Comparison of ENCODE assay signal across 23 cellular contexts in genomic region chr2:15034246-15034645, GRCh38.
DNase-seq lines count a peak whose midpoint lies in the region; ATAC-seq, FAIRE-seq and TF ChIP-seq lines count a peak whose summit lies in the region.
"Had no signal": no experiment of that assay in that cellular context is flagged by ENCODE, and none has a peak within 500 bp of the region (broad histone marks: within the 10 kb centered on the region; RNA-seq: fewer than 3 reads in every experiment).

No MANE protein-coding gene starts in this region.

- H3K36me3 Mint-ChIP-seq in activated CD4-positive, alpha-beta memory T cell treated with anti-CD3 and anti-CD28 coated beads for 36 hours: no peaks in the 10 kb centered on the region
- H3K36me3 Mint-ChIP-seq: CD8-positive, alpha-beta T cell had no signal

- no peaks in the 10 kb centered on the region for H3K79me1 ChIP-seq in neuronal stem cell (ENCODE audit: low read depth, low read length)

- H4K8ac ChIP-seq in neuronal stem cell (ENCODE audit: low read depth, low read length): no peak overlapping the region

- no peak for FAIRE-seq in HepG2 (lab: Jason Lieb, UNC)
- FAIRE-seq: A204.1, D721Med, G401.6, GM12891, GM18507 had no signal

- H3K36me3 ChIP-seq in HepG2 (replicated peaks in 1 of 2; ENCODE audit: control insufficient read depth in 1 of 2, insufficient read depth in 2 of 2, low read length in 2 of 2) (no peaks in the 10 kb centered on the region), right lobe of liver (no peaks in the 10 kb centered on the region), PC-3 (ENCODE audit: low read depth, low read length) (no peaks in the 10 kb centered on the region), neuronal stem cell (replicated peaks in 1 of 2; ENCODE audit: control insufficient read depth in 2 of 2, insufficient read depth in 2 of 2, low read length in 2 of 2) (no peaks in the 10 kb centered on the region), stomach (no peaks in the 10 kb centered on the region)
- H3K36me3 ChIP-seq: BLaER1 treated with 17β-estradiol and CSF1 and Interleukin-3, amounts not matched to agents 10 nM and 100 nM had no signal

- no peak overlapping the region for H3K9ac ChIP-seq in HepG2 (ENCODE audit: insufficient read depth, low read depth, low read length)
- no peak overlapping the region for H3K9ac ChIP-seq in PC-3 (ENCODE audit: low read length)
- no peak overlapping the region for H3K9ac ChIP-seq in neuronal stem cell (ENCODE audit: low read depth, low read length, poor library complexity)
- H3K9ac ChIP-seq: BLaER1 treated with 17β-estradiol and CSF1 and Interleukin-3, amounts not matched to agents 10 nM and 100 nM had no signal

- H3K4me1 ChIP-seq in HepG2 (ENCODE audit: insufficient read depth, low read length) (no peaks in the 10 kb centered on the region), right lobe of liver (no peaks in the 10 kb centered on the region), PC-3 (ENCODE audit: insufficient read depth, low read length) (peaks cover 18% of the 10 kb centered on the region), neuronal stem cell (ENCODE audit: control insufficient read depth in 2 of 2, insufficient read depth in 1 of 2, low read depth in 1 of 2, low read length in 2 of 2) (peaks cover 0 to 4% of the 10 kb centered on the region in 2 donors), stomach (no peaks in the 10 kb centered on the region)
- H3K4me1 ChIP-seq: Caco-2 had no signal

- no peak for TF ChIP-seq RAD21 in HepG2 (CRISPR knock-in tag; IDR thresholded peaks at IDR 0.05)

- CTCF ChIA-PET in HepG2 (lab: Yijun Ruan, JAX; ENCODE audit: low intra/inter-chr PET ratio, low total read pairs): no interaction called here
- CTCF ChIA-PET in PC-3 (lab: Charles Lee): no interaction called here
- CTCF ChIA-PET in activated CD4-positive, alpha-beta memory T cell treated with anti-CD3 and anti-CD28 coated beads for 36 hours (lab: Charles Lee): interaction anchor here (0.7 kb wide), 1 partner anchor 26 kb away, joined by 4 read pairs; no protein-coding TSS in a partner anchor

- in situ Hi-C loops in HepG2 (cut with HindIII; ENCODE audit: extremely low pct_ligation_motif_present, low pct_unique_long_range_greater_than_20kb): no loop called here

- H3K79me2 ChIP-seq in HepG2 (ENCODE audit: insufficient read depth, low read length): no peaks in the 10 kb centered on the region
- H3K79me2 ChIP-seq in PC-3 (ENCODE audit: low read length): no peaks in the 10 kb centered on the region

- TF ChIP-seq CTCF in HepG2 (CRISPR knock-in tag; IDR thresholded peaks at IDR 0.05) (no peak), right lobe of liver (IDR thresholded peaks at IDR 0.05) (no peak), PC-3 (conservative IDR thresholded peaks at IDR 0.05; ENCODE audit: low read depth, low read length) (no peak), stomach (IDR thresholded peaks at IDR 0.05) (no peak)

- no peak overlapping the region for H2BK15ac ChIP-seq in neuronal stem cell (ENCODE audit: low read length)

- no peak overlapping the region for H2AFZ ChIP-seq in HepG2 (ENCODE audit: low read length)
- no peak overlapping the region for H2AFZ ChIP-seq in PC-3 (ENCODE audit: low read length)
- peak overlapping the region; percentile 37 for H2AFZ ChIP-seq in neuronal stem cell (ENCODE audit: low read length)

- H4K20me1 ChIP-seq in HepG2 (ENCODE audit: insufficient read depth, low read length) (no peaks in the 10 kb centered on the region), PC-3 (ENCODE audit: low read length) (no peaks in the 10 kb centered on the region)
- H4K20me1 ChIP-seq: BLaER1 treated with 17β-estradiol and CSF1 and Interleukin-3, amounts not matched to agents 10 nM and 100 nM had no signal

- H3K4me3 ChIP-seq in HepG2 (replicated peaks in 1 of 3; ENCODE audit: insufficient read depth in 1 of 3, low read depth in 2 of 3, low read length in 3 of 3): no peak overlapping the region
- H3K4me3 ChIP-seq in right lobe of liver: no peak overlapping the region
- H3K4me3 ChIP-seq in PC-3 (ENCODE audit: low read length): no peak overlapping the region
- H3K4me3 ChIP-seq in neuronal stem cell (ENCODE audit: low read length in 2 of 2): no peak overlapping the region
- no peak overlapping the region for H3K4me3 ChIP-seq in stomach
- H3K4me3 ChIP-seq: BLaER1 treated with 17β-estradiol and CSF1 and Interleukin-3, amounts not matched to agents 10 nM and 100 nM had no signal

- H4K91ac ChIP-seq in neuronal stem cell (ENCODE audit: low read depth, low read length, poor library complexity): no peak overlapping the region

- BruUV-seq in HepG2 (replicated peaks; lab: Mats Ljungman, UMichigan) (no TSS peak), PC-3 (replicated peaks; lab: Mats Ljungman, UMichigan) (no TSS peak)

- H3K27ac ChIP-seq in HepG2 (ENCODE audit: extremely low read length, insufficient read depth, low read length) (no peak overlapping the region), right lobe of liver (no peak overlapping the region), PC-3 (ENCODE audit: low read length) (peak overlapping the region; percentile 43; the same call in 1 of the 2 replicates), neuronal stem cell (replicated peaks; ENCODE audit: low read length) (no peak overlapping the region), stomach (no peak overlapping the region)
- H3K27ac ChIP-seq: BLaER1 treated with 17β-estradiol and CSF1 and Interleukin-3, amounts not matched to agents 10 nM and 100 nM; C4-2B had no signal

- no peak overlapping the region for H3K27ac Mint-ChIP-seq in activated CD4-positive, alpha-beta memory T cell treated with anti-CD3 and anti-CD28 coated beads for 36 hours
- H3K27ac Mint-ChIP-seq: B cell; CD4-positive, alpha-beta T cell; CD8-positive, alpha-beta T cell had no signal

- intact Hi-C loops in HepG2 (cut with micrococcal nuclease; ENCODE audit: unreplicated experiment): no loop called here
- intact Hi-C loops in right lobe of liver (cut with DNase I): no loop called here
- intact Hi-C loops in PC-3 (cut with micrococcal nuclease): loop anchor here (10.0 kb wide), 1 partner anchor 111 kb away; no protein-coding TSS in a partner anchor
- intact Hi-C loops in activated CD4-positive, alpha-beta memory T cell treated with anti-CD3 and anti-CD28 coated beads for 36 hours (cut with micrococcal nuclease): no loop called here
- intact Hi-C loops in stomach (cut with DNase I; ENCODE audit: low total_unique reads): no loop called here

- 0 out of 5 replicates have a peak, but pooled peaks cover 0 to 3% of the 10 kb centered on the region in 2 experiments for H3K27me3 ChIP-seq in HepG2 (ENCODE audit: control insufficient read depth in 1 of 2, insufficient read depth in 2 of 2, low read length in 2 of 2)
- no peaks in the 10 kb centered on the region for H3K27me3 ChIP-seq in right lobe of liver
- no peaks in the 10 kb centered on the region for H3K27me3 ChIP-seq in PC-3 (ENCODE audit: low read length)
- H3K27me3 ChIP-seq in neuronal stem cell (ENCODE audit: control insufficient read depth in 3 of 3, insufficient read depth in 3 of 3, low read depth in 1 of 3, low read length in 3 of 3): no peaks in the 10 kb centered on the region
- H3K27me3 ChIP-seq in stomach: no peaks in the 10 kb centered on the region
- H3K27me3 ChIP-seq: BLaER1 treated with 17β-estradiol and CSF1 and Interleukin-3, amounts not matched to agents 10 nM and 100 nM had no signal

- H3K18ac ChIP-seq in neuronal stem cell (ENCODE audit: low read length): no peak overlapping the region

- H3K4me3 Mint-ChIP-seq in activated CD4-positive, alpha-beta memory T cell treated with anti-CD3 and anti-CD28 coated beads for 36 hours: no peak overlapping the region
- H3K4me3 Mint-ChIP-seq: B cell; CD4-positive, alpha-beta T cell; CD8-positive, alpha-beta T cell had no signal

- no peaks in the 10 kb centered on the region for H3K9me2 ChIP-seq in PC-3 (replicated peaks; ENCODE audit: low read length)

- no peak overlapping the region for H3K4ac ChIP-seq in neuronal stem cell (ENCODE audit: low read length)

- H2BK120ac ChIP-seq in neuronal stem cell (ENCODE audit: low read depth, low read length): no peak overlapping the region

- no peak for ATAC-seq in HepG2
- ATAC-seq in right lobe of liver: no peak
- no peak for ATAC-seq in PC-3
- no peak for ATAC-seq in HG02840 (IDR thresholded peaks at IDR 0.05; ENCODE audit: low FRiP score, unreplicated experiment)
- ATAC-seq: CD8-positive, alpha-beta T cell had no signal

- POLR2A ChIA-PET in HepG2 (lab: Yijun Ruan, JAX) (no interaction called here), PC-3 (lab: Charles Lee; ENCODE audit: unreplicated experiment) (no interaction called here)
- POLR2A ChIA-PET in activated CD4-positive, alpha-beta memory T cell treated with anti-CD3 and anti-CD28 coated beads for 36 hours (lab: Charles Lee): no interaction called here

- H2BK5ac ChIP-seq in neuronal stem cell (ENCODE audit: low read length): no peak overlapping the region

- H3F3A ChIP-seq in PC-3 (ENCODE audit: low read length, unreplicated experiment): no peaks in the 10 kb centered on the region

- H3K9me3 ChIP-seq in HepG2 (ENCODE audit: low read length) (no peaks in the 10 kb centered on the region), right lobe of liver (no peaks in the 10 kb centered on the region), PC-3 (ENCODE audit: low read length) (no peaks in the 10 kb centered on the region), neuronal stem cell (replicated peaks in 1 of 2; ENCODE audit: control insufficient read depth in 2 of 2, insufficient read depth in 1 of 2, low read depth in 1 of 2, low read length in 2 of 2) (peaks cover 0 to 2% of the 10 kb centered on the region in 2 donors), stomach (no peaks in the 10 kb centered on the region)
- H3K9me3 ChIP-seq: BLaER1 treated with 17β-estradiol and CSF1 and Interleukin-3, amounts not matched to agents 10 nM and 100 nM; Caco-2 had no signal

- DNase-seq in HepG2 (ENCODE audit: low spot score) (no peak), right lobe of liver (no peak), PC-3 (no peak), neuronal stem cell (ENCODE audit: low spot score) (no peak), stomach (no peak)
- no peak for DNase-seq in activated CD4-positive, alpha-beta memory T cell treated with anti-CD3 and anti-CD28 coated beads for 36 hours
- DNase-seq: 8988T; AML-193; Caco-2; Calu3; CD4-positive, alpha-beta T cell; CD8-positive, alpha-beta T cell; DMS79 treated with DMSO at 0.1 percent for 48 hours; GF-D8 had no signal

- H3K4me1 Mint-ChIP-seq in activated CD4-positive, alpha-beta memory T cell treated with anti-CD3 and anti-CD28 coated beads for 36 hours (ENCODE audit: low read depth): peaks cover 4% of the 10 kb centered on the region
- H3K4me1 Mint-ChIP-seq: B cell had no signal

- no peak for TF ChIP-seq EP300 in HepG2 (IDR thresholded peaks at IDR 0.05; ENCODE audit: low read depth in 2 of 2, low read length in 2 of 2)
- no peak for TF ChIP-seq EP300 in HepG2 (CRISPR knock-in tag; IDR thresholded peaks at IDR 0.05; ENCODE audit: borderline replicate concordance)
- TF ChIP-seq EP300 in stomach (IDR thresholded peaks at IDR 0.05): no peak

- H3K27me3 Mint-ChIP-seq in activated CD4-positive, alpha-beta memory T cell treated with anti-CD3 and anti-CD28 coated beads for 36 hours: peaks cover 13% of the 10 kb centered on the region

- no peaks in the 10 kb centered on the region for H3K9me3 Mint-ChIP-seq in activated CD4-positive, alpha-beta memory T cell treated with anti-CD3 and anti-CD28 coated beads for 36 hours
- H3K9me3 Mint-ChIP-seq: CD4-positive, alpha-beta T cell; CD8-positive, alpha-beta T cell had no signal

- TF ChIP-seq POLR2A in HepG2 (IDR thresholded peaks at IDR 0.05; ENCODE audit: insufficient read depth in 1 of 2, low read depth in 2 of 2, low read length in 2 of 2) (no peak), right lobe of liver (IDR thresholded peaks at IDR 0.05) (no peak), stomach (IDR thresholded peaks at IDR 0.05) (no peak)

- H2BK12ac ChIP-seq in neuronal stem cell (ENCODE audit: low read length): no peak overlapping the region

- H3K4me2 ChIP-seq in HepG2 (ENCODE audit: low read depth, low read length) (no peak overlapping the region), PC-3 (ENCODE audit: low read length) (no peak overlapping the region), neuronal stem cell (ENCODE audit: insufficient read depth, low read length, poor library complexity, severe bottlenecking) (no peak overlapping the region)
- H3K4me2 ChIP-seq: BLaER1 treated with 17β-estradiol and CSF1 and Interleukin-3, amounts not matched to agents 10 nM and 100 nM had no signal

- no peak overlapping the region for H3K14ac ChIP-seq in neuronal stem cell (ENCODE audit: low read length)

- 4% methylated on average over 2 of the region's 2 CpGs for WGBS in HepG2 (ENCODE audit: low lambda C conversion rate)
- WGBS in right lobe of liver (ENCODE audit: insufficient coverage, low coverage, low lambda C conversion rate, missing lambda C conversion rate): 50% methylated on average over 1 of the region's 2 CpGs
- WGBS in neuronal stem cell (ENCODE audit: extremely low coverage in 2 of 2, insufficient read length in 2 of 2, insufficient replicate concordance in 1 of 2), 2 donors: no CpG with 5 or more reads among the region's 2 CpGs
- WGBS in stomach, 5 donors: 39 to 69% (median 51%) methylated on average over 2 of the region's 2 CpGs

- no peak overlapping the region for H3K23ac ChIP-seq in neuronal stem cell (ENCODE audit: low read depth, low read length, poor library complexity)

- H2AK5ac ChIP-seq in neuronal stem cell (ENCODE audit: low read depth, low read length): no peak overlapping the region
